Comparison of ENCODE assay signal across 9 cellular contexts in the genomic region with DNA sequence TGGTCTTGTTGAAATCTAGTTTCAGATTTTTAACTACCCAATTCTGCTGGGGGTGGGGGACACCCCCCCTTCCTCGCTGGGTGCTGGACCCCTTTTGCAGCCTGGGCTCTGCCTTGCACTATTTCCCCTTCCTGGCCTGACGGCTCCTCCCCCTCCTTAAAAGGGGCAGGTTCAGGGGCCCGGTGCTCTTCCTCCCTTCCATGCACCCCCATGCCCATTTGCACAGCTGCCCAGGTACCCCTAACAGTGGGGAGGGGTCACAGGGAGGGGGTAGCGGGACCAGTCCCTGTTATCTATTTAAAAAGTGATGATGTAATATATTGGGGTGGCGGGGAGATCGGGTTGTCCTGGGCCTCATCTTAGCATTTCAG. TPM values are rescaled to one million over a fixed set of nuclear protein-coding genes. Genes with fewer than 3 reads are reported as not detected.
A peak's percentile ranks its signal among the peaks of the same experiment; 100 is the strongest.
DNase-seq lines count a peak whose midpoint lies in the region; TF ChIP-seq lines count a peak whose summit lies in the region.
"Had no signal": no experiment of that assay in that cellular context is flagged by ENCODE, and none has a peak within 500 bp of the region (broad histone marks: within the 10 kb centered on the region; RNA-seq: fewer than 3 reads in every experiment).

No MANE protein-coding gene starts in this region.

- H3K27ac Mint-ChIP-seq in T-helper 2 cell treated with Interferon-gamma antibody and Interleukin-4, amounts not matched to agents 5 μg/mL and 100 μg/mL, for 36 hours, result peak overlapping the region; percentile 20
- peak overlapping the region; percentile 57 for H3K27ac Mint-ChIP-seq in activated CD4-positive, alpha-beta memory T cell treated with anti-CD3 and anti-CD28 coated beads for 36 hours

- TF ChIP-seq POLR2A in testis (IDR thresholded peaks at IDR 0.05), result no peak

- H3K9me3 ChIP-seq in iPS-18a (ENCODE audit: control insufficient read depth, low read depth, low read length) (no peaks in the 10 kb centered on the region), testis (no peaks in the 10 kb centered on the region)

- no peak for TF ChIP-seq CTCF in testis (IDR thresholded peaks at IDR 0.05)

- H3K4me1 ChIP-seq in iPS-18a (ENCODE audit: control insufficient read depth, low read depth, low read length) (peaks cover 15% of the 10 kb centered on the region), testis (peaks cover 13% of the 10 kb centered on the region)

- peak overlapping the region; percentile 26 for H3K4me3 Mint-ChIP-seq in T-helper 2 cell treated with Interferon-gamma antibody and Interleukin-4, amounts not matched to agents 5 μg/mL and 100 μg/mL, for 36 hours
- peak overlapping the region; percentile 36 for H3K4me3 Mint-ChIP-seq in activated CD4-positive, alpha-beta memory T cell treated with anti-CD3 and anti-CD28 coated beads for 36 hours

- intact Hi-C loops in activated CD4-positive, alpha-beta memory T cell treated with anti-CD3 and anti-CD28 coated beads for 36 hours (cut with micrococcal nuclease), result loop anchor here (1.0 kb wide), 4 partner anchors 10 to 56 kb away; a partner anchor contains a TSS
- intact Hi-C loops in testis (cut with DNase I; ENCODE audit: low total_unique reads), result no loop called here

- no peak for DNase-seq in T-helper 2 cell treated with Interferon-gamma antibody and Interleukin-4, amounts not matched to agents 5 μg/mL and 100 μg/mL, for 36 hours (ENCODE audit: low spot score)
- no peak for DNase-seq in T-helper 2 cell
- no peak for DNase-seq in activated CD4-positive, alpha-beta memory T cell treated with anti-CD3 and anti-CD28 coated beads for 36 hours
- no peak for DNase-seq in testis
- no peak for DNase-seq in HCEC 1CT
- DNase-seq in activated CD8-positive, alpha-beta memory T cell treated with anti-CD3 and anti-CD28 coated beads for 24 hours, result no peak
- DNase-seq in NOMO-1 treated with dmso at 0.1 percent for 144 hours (lab: John Stamatoyannopoulos, UW; ENCODE audit: unreplicated experiment), result no peak

- no peaks in the 10 kb centered on the region for H3K9me3 Mint-ChIP-seq in T-helper 2 cell treated with Interferon-gamma antibody and Interleukin-4, amounts not matched to agents 5 μg/mL and 100 μg/mL, for 36 hours
- H3K9me3 Mint-ChIP-seq in activated CD4-positive, alpha-beta memory T cell treated with anti-CD3 and anti-CD28 coated beads for 36 hours, result no peaks in the 10 kb centered on the region

- no peaks in the 10 kb centered on the region for H3K27me3 Mint-ChIP-seq in T-helper 2 cell treated with Interferon-gamma antibody and Interleukin-4, amounts not matched to agents 5 μg/mL and 100 μg/mL, for 36 hours (ENCODE audit: low read depth)
- H3K27me3 Mint-ChIP-seq in activated CD4-positive, alpha-beta memory T cell treated with anti-CD3 and anti-CD28 coated beads for 36 hours, result no peaks in the 10 kb centered on the region

- H3K27me3 ChIP-seq in iPS-18a (ENCODE audit: control insufficient read depth, insufficient read depth, low read length) (no peaks in the 10 kb centered on the region), testis (no peaks in the 10 kb centered on the region)

- POLR2A ChIA-PET in activated CD4-positive, alpha-beta memory T cell treated with anti-CD3 and anti-CD28 coated beads for 36 hours (lab: Charles Lee), result interaction anchor here (1.2 to 4.9 kb wide), 9 partner anchors 11 to 81 kb away, joined by 4 to 35 read pairs (median 8); a partner anchor contains a TSS

- peak overlapping the region; percentile 68 for H3K9ac ChIP-seq in iPS-18a (ENCODE audit: low read length)

- WGBS in testis, 2 donors, result 35 to 56% methylated on average over 6 of the region's 6 CpGs

- H3K36me3 ChIP-seq in iPS-18a (ENCODE audit: control insufficient read depth, low read depth, low read length) (peaks cover 10% of the 10 kb centered on the region), testis (ENCODE audit: low read depth, missing control alignments) (no peaks in the 10 kb centered on the region)

- H3K27ac ChIP-seq in iPS-18a (ENCODE audit: low read length) (no peak overlapping the region), testis (peak overlapping the region; percentile 74 to 91)

- CTCF ChIA-PET in activated CD4-positive, alpha-beta memory T cell treated with anti-CD3 and anti-CD28 coated beads for 36 hours (lab: Charles Lee), result interaction anchor here (0.6 to 9.8 kb wide), 41 partner anchors 10 to 620 kb away, joined by 3 to 144 read pairs (median 4); a partner anchor contains a TSS

- H3K4me1 Mint-ChIP-seq in T-helper 2 cell treated with Interferon-gamma antibody and Interleukin-4, amounts not matched to agents 5 μg/mL and 100 μg/mL, for 36 hours (ENCODE audit: low read depth), result peaks cover 44% of the 10 kb centered on the region
- peaks cover 60% of the 10 kb centered on the region for H3K4me1 Mint-ChIP-seq in activated CD4-positive, alpha-beta memory T cell treated with anti-CD3 and anti-CD28 coated beads for 36 hours (ENCODE audit: low read depth)

- peaks cover 52% of the 10 kb centered on the region for H3K36me3 Mint-ChIP-seq in T-helper 2 cell treated with Interferon-gamma antibody and Interleukin-4, amounts not matched to agents 5 μg/mL and 100 μg/mL, for 36 hours (ENCODE audit: low read depth)
- H3K36me3 Mint-ChIP-seq in activated CD4-positive, alpha-beta memory T cell treated with anti-CD3 and anti-CD28 coated beads for 36 hours, result peaks cover 35% of the 10 kb centered on the region

- peak overlapping the region; percentile 60 for H3K4me3 ChIP-seq in iPS-18a (ENCODE audit: low read length)
- peak overlapping the region in 1 of 2 donors; percentile 58 for H3K4me3 ChIP-seq in testis

RNA-seq across cellular contexts. Expression of a gene that starts 15.3 kb away (rescaled TPM):
- 100 to 1,000 TPM; 124 to 125 TPM for total RNA-seq in activated CD4-positive, alpha-beta memory T cell treated with anti-CD3 and anti-CD28 coated beads for 36 hours
- total RNA-seq in testis, result 10 to 100 TPM; 21.1 to 22.4 TPM
- 18.6 TPM for polyA plus RNA-seq in testis (ENCODE audit: insufficient read depth, low read depth, low replicate concordance)

RNA-seq across cellular contexts. Expression of a gene that starts 15.7 kb away (rescaled TPM):
- total RNA-seq in activated CD4-positive, alpha-beta memory T cell treated with anti-CD3 and anti-CD28 coated beads for 36 hours, result 1 to 10 TPM; 1.1 to 1.3 TPM
- total RNA-seq in testis, result 10 to 100 TPM in 1 of 2 donors, 1 to 10 TPM in 1; 9.9 to 14.4 TPM
- 20.4 TPM for polyA plus RNA-seq in testis (ENCODE audit: insufficient read depth, low read depth, low replicate concordance)

RNA-seq across cellular contexts. Expression of a gene that starts 15.7 kb away (rescaled TPM):
- total RNA-seq in activated CD4-positive, alpha-beta memory T cell treated with anti-CD3 and anti-CD28 coated beads for 36 hours, result under 1 TPM in 1 of 2 experiments, not detected in 1; 0.14 TPM
- total RNA-seq in testis, result 1 to 10 TPM; 4.5 to 9.4 TPM
- polyA plus RNA-seq in testis (ENCODE audit: insufficient read depth, low read depth, low replicate concordance), result 15.2 TPM
- total RNA-seq: glomerular endothelial cell had no signal

RNA-seq across cellular contexts. Expression of a gene that starts 24.5 kb away (rescaled TPM):
- under 1 TPM; 0.36 to 0.56 TPM for total RNA-seq in activated CD4-positive, alpha-beta memory T cell treated with anti-CD3 and anti-CD28 coated beads for 36 hours
- total RNA-seq in testis, result 1 to 10 TPM in 1 of 2 donors, not detected in 1; 1.1 TPM
- not detected for polyA plus RNA-seq in testis (ENCODE audit: insufficient read depth, low read depth, low replicate concordance)
- total RNA-seq: glomerular endothelial cell had no signal

RNA-seq across cellular contexts. Expression of a gene that starts 33.2 kb away (rescaled TPM):
- 10 to 100 TPM; 54.3 to 60.5 TPM for total RNA-seq in activated CD4-positive, alpha-beta memory T cell treated with anti-CD3 and anti-CD28 coated beads for 36 hours
- total RNA-seq in testis, result 10 to 100 TPM; 30.7 to 34.5 TPM
- 42.6 TPM for polyA plus RNA-seq in testis (ENCODE audit: insufficient read depth, low read depth, low replicate concordance)

Comparison
In these comparisons a context has a peak if more than half of its experiments do, and no peak if none do; other contexts are left out.
1. RNA of a gene that starts 15.3 kb away (total RNA-seq): 124 to 125 TPM in activated CD4-positive, alpha-beta memory T cell treated with anti-CD3 and anti-CD28 coated beads for 36 hours; 21.1 to 22.4 TPM in testis; every median in the first group is over 4 times any median in the second.
2. RNA of a gene that starts 15.7 kb away (total RNA-seq): 9.9 to 14.4 TPM in testis; 1.1 to 1.3 TPM in activated CD4-positive, alpha-beta memory T cell treated with anti-CD3 and anti-CD28 coated beads for 36 hours; every median in the first group is over 4 times any median in the second.
3. RNA of a gene that starts 15.7 kb away (total RNA-seq): 4.5 to 9.4 TPM in testis; 0.14 TPM in activated CD4-positive, alpha-beta memory T cell treated with anti-CD3 and anti-CD28 coated beads for 36 hours; every median in the first group is over 4 times any median in the second.